21 cellular contexts compared by ENCODE assay signal in genomic region chr15:41824062-41824745, GRCh38.
"Had no signal": no experiment of that assay in that cellular context is flagged by ENCODE, and none has a peak within 500 bp of the region (broad histone marks: within the 10 kb centered on the region; RNA-seq: fewer than 3 reads in every experiment).

No MANE protein-coding gene starts in this region.

- DNase-seq: effector memory CD8-positive, alpha-beta T cell; esophagus squamous epithelium; foreskin fibroblast; glutamatergic neuron; islet precursor cell; left ventricle myocardium inferior; mesendoderm; naive B cell; sigmoid colon; stimulated activated CD4-positive, alpha-beta T cell treated with anti-CD3 and anti-CD28 coated beads, Interleukin-2, amount 100 ng/mL, for 24 hours; stimulated activated CD4-positive, alpha-beta T cell treated with anti-CD3 and anti-CD28 coated beads, Interleukin-4, amount 100 ng/mL, for 4 hours; stimulated activated naive CD4-positive, alpha-beta T cell; stomach; substantia nigra; transverse colon had no signal

- H3K27ac ChIP-seq: esophagus squamous epithelium, gastroesophageal sphincter, left ventricle myocardium inferior, neutrophil, sigmoid colon, skin epidermis, stomach, thoracic aorta, transverse colon had no signal

- H3K27me3 Mint-ChIP-seq: effector memory CD8-positive, alpha-beta T cell; naive B cell had no signal

- H3K4me3 ChIP-seq: esophagus squamous epithelium, gastroesophageal sphincter, left ventricle myocardium inferior, sigmoid colon, skin epidermis, stomach, thoracic aorta, transverse colon had no signal

- H3K4me3 Mint-ChIP-seq: dendritic cell treated with granulocyte-macrophage colony-stimulating factor and Interleukin-4, amounts not matched to agents 40 ng/mL and 50 ng/mL, for 4 days; effector memory CD8-positive, alpha-beta T cell had no signal

- H3K9me3 ChIP-seq: esophagus squamous epithelium, gastroesophageal sphincter, left ventricle myocardium inferior, neutrophil, sigmoid colon, stomach, thoracic aorta, transverse colon had no signal

- H3K27ac Mint-ChIP-seq: dendritic cell treated with granulocyte-macrophage colony-stimulating factor and Interleukin-4, amounts not matched to agents 40 ng/mL and 50 ng/mL, for 4 days; effector memory CD8-positive, alpha-beta T cell; nephron had no signal

- H3K36me3 ChIP-seq: transverse colon had no signal

- ATAC-seq: effector memory CD8-positive, alpha-beta T cell; gastroesophageal sphincter had no signal

- H3K9me3 Mint-ChIP-seq: dendritic cell treated with granulocyte-macrophage colony-stimulating factor and Interleukin-4, amounts not matched to agents 40 ng/mL and 50 ng/mL, for 4 days; effector memory CD8-positive, alpha-beta T cell; naive B cell; nephron had no signal

- H3K27me3 ChIP-seq: esophagus squamous epithelium, gastroesophageal sphincter, sigmoid colon, stomach, transverse colon had no signal
